Comparison of ENCODE assay signal across 15 cellular contexts in the genomic region with DNA sequence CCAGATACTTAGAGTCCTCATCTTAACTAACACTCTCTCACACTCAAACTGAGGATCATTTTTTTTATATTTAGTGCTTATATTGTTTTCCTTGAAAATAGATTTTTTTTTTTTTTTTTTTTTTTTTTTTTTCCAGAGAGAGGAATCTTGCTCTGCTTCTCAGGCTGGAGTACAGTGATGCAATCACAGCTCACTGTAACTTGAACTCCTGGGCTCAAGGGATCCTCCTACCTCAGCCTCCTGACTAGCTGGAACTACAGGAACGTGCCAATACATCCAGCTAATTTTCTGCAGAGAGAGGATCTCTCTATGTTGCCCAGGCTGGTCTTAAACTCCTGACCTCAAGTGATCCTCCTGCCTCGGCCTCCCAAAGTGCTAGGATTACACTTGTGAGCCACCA.
A peak's percentile ranks its signal among the peaks of the same experiment; 100 is the strongest.
DNase-seq lines count a peak whose midpoint lies in the region; ATAC-seq and TF ChIP-seq lines count a peak whose summit lies in the region.
"Had no signal": no experiment of that assay in that cellular context is flagged by ENCODE, and none has a peak within 500 bp of the region (broad histone marks: within the 10 kb centered on the region; RNA-seq: fewer than 3 reads in every experiment).

No MANE protein-coding gene starts in this region.

- H3K9me3 Mint-ChIP-seq in WTC11: no peaks in the 10 kb centered on the region
- H3K9me3 Mint-ChIP-seq: H9 had no signal

- DNase-seq in H4 (ENCODE audit: low spot score) (peak; percentile 26), HEK293T (ENCODE audit: extremely low spot score) (no peak), WTC11 (ENCODE audit: low spot score) (no peak), iris pigment epithelial cell (ENCODE audit: low read depth) (peak; percentile 10), C1 segment of cervical spinal cord (lab: John Stamatoyannopoulos, UW) (no peak)
- no peak for DNase-seq in activated naive CD4-positive, alpha-beta T cell (lab: John Stamatoyannopoulos, UW)
- DNase-seq: CD4-positive, alpha-beta memory T cell; DND-41; GF-D8; GM23248; H9; HFFc6 had no signal

- no peak for ATAC-seq in WTC11
- ATAC-seq in HG03159 (IDR thresholded peaks at IDR 0.05; ENCODE audit: unreplicated experiment): no peak

- no peak for TF ChIP-seq CTCF in WTC11 (IDR thresholded peaks at IDR 0.05)

- no peak overlapping the region for H3K27ac Mint-ChIP-seq in WTC11
- H3K27ac Mint-ChIP-seq: B cell, H9, HFFc6, IgD-negative memory B cell had no signal

- H3K4me3 Mint-ChIP-seq in WTC11: no peak overlapping the region
- H3K4me3 Mint-ChIP-seq: B cell; CD4-positive, alpha-beta memory T cell; H9; HFFc6; IgD-negative memory B cell had no signal

- POLR2A ChIA-PET in HEK293T (lab: Yijun Ruan, JAX) (no interaction called here), WTC11 (lab: Charles Lee) (interaction anchor here (0.8 kb wide), 1 partner anchor 169 kb away, joined by 3 read pairs; no protein-coding TSS in a partner anchor)

- no peaks in the 10 kb centered on the region for H3K36me3 Mint-ChIP-seq in WTC11
- H3K36me3 Mint-ChIP-seq: CD4-positive, alpha-beta memory T cell; IgD-negative memory B cell had no signal

- no peaks in the 10 kb centered on the region for H3K27me3 Mint-ChIP-seq in WTC11 (ENCODE audit: low read depth)
- H3K27me3 Mint-ChIP-seq: B cell; CD4-positive, alpha-beta memory T cell; IgD-negative memory B cell had no signal

- H3K4me1 Mint-ChIP-seq in WTC11: peaks cover 1% of the 10 kb centered on the region
- H3K4me1 Mint-ChIP-seq: B cell; CD4-positive, alpha-beta memory T cell; IgD-negative memory B cell had no signal

- CTCF ChIA-PET in HEK293T (lab: Yijun Ruan, JAX) (interaction anchor here (0.7 kb wide), 1 partner anchor 108 kb away, joined by 3 read pairs; no protein-coding TSS in a partner anchor), WTC11 (lab: Charles Lee) (interaction anchor here (1.2 kb wide), 1 partner anchor 20 kb away, joined by 6 read pairs; no protein-coding TSS in a partner anchor)

TF ChIP-seq in HEK293T, 16 proteins besides CTCF, POLR2A, EP300 and RAD21:
- no peak for TF ChIP-seq ARNT (IDR thresholded peaks at IDR 0.05)
- peak; percentile 79 for TF ChIP-seq ZNF384 (IDR thresholded peaks at IDR 0.05)
TF ChIP-seq in HEK293T: peak in this region for 1.

TF ChIP-seq in WTC11, 78 proteins besides CTCF, POLR2A, EP300 and RAD21:
- TF ChIP-seq ZNF121 (CRISPR knock-in tag; IDR thresholded peaks at IDR 0.05) (peak; percentile 80), CREB1 (CRISPR knock-in tag; IDR thresholded peaks at IDR 0.05) (no peak), ZNF396 (CRISPR knock-in tag; IDR thresholded peaks at IDR 0.05; ENCODE audit: borderline replicate concordance) (no peak), MYBL2 (CRISPR knock-in tag; IDR thresholded peaks at IDR 0.05) (no peak)

Comparison
In these comparisons a context has a peak if more than half of its experiments do, and no peak if none do; other contexts are left out.
1. DNase-seq: peak in H4 (single experiment) and iris pigment epithelial cell (single experiment); none in HEK293T (single experiment), WTC11 (single experiment), C1 segment of cervical spinal cord (0 of 14) and activated naive CD4-positive, alpha-beta T cell (0 of 4).